Comparison of ENCODE assay signal across 35 cellular contexts in the genomic region with DNA sequence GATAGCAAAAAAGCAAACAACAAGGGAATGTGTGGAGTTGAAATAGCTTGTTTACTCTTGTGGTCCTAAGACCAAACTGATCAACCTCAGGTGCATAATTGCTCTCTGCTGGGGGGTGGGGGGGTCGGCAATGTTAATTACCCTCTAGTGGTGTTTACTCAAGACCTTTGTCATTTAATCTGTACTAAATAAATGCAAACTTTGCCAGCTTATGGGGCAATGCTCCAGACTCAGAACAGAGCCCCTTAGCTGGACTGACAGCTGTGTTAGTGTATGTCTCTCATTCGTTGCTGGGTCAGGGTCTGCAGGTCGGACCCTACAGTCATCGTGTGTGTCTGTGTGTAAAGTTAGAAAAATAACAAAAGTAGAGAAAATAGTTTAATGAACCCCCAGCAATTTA.
"Had no signal": no experiment of that assay in that cellular context is flagged by ENCODE, and none has a peak within 500 bp of the region (broad histone marks: within the 10 kb centered on the region; RNA-seq: fewer than 3 reads in every experiment).

No MANE protein-coding gene starts in this region.

- DNase-seq: Karpas-422, Kasumi-1, MG63, MM.1S, MV-4-11, NCI-H1048, NCI-H1092, NCI-H1092 treated with DMSO at 0.1 percent for 48 hours, NCI-H1105, NCI-H1105 treated with DMSO at 0.1 percent for 48 hours, NCI-H1417, NCI-H1417 treated with DMSO at 0.1 percent for 48 hours, NCI-H1436, NCI-H1436 treated with DMSO at 0.1 percent for 48 hours, NCI-H146, NCI-H1694, NCI-H1694 treated with DMSO at 0.1 percent for 48 hours, NCI-H187, NCI-H187 treated with DMSO at 0.1 percent for 48 hours, NCI-H1930, NCI-H2029, NCI-H2029 treated with DMSO at 0.1 percent for 48 hours, NCI-H2081, NCI-H2081 treated with DMSO at 0.1 percent for 48 hours, NCI-H2107, NCI-H2171, NCI-H2171 treated with DMSO at 0.1 percent for 48 hours, NCI-H2227 treated with DMSO at 0.1 percent for 48 hours, NCI-H226, NCI-H446, NCI-H446 treated with DMSO at 0.1 percent for 48 hours, NCI-H510A, NCI-H510A treated with DMSO at 0.1 percent for 48 hours, NCI-H524 had no signal

- H3K36me3 ChIP-seq: MG63 had no signal

- H3K9me3 ChIP-seq: MG63 had no signal

- H3K27ac ChIP-seq: KMS-11 had no signal

- H3K4me2 ChIP-seq: KMS-11 had no signal

- H3K4me3 ChIP-seq: MG63 had no signal

- H3K9ac ChIP-seq: KMS-11 had no signal
